In the genomic region with DNA sequence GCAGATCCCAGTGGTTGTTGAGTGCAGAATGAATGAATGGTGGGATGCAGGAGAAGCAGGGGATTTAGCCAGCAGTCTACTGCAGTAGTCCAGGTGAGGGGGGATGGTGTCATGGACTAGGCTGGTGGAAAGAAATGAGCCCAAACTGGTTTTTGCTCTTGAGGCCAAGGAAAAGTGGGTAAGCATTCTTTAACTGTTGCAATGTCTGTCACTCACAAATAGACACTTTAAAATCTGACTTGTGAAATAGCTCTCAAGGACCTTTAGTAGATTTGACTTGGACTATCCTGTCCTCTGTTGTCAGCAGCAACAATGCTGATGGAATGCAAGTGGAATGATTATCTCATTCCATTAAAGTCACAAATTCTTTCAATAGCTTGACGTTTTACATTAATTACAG, we compare ENCODE assay signal across 14 cellular contexts. TPM values are rescaled to one million over a fixed set of nuclear protein-coding genes. Genes with fewer than 3 reads are reported as not detected.
DNase-seq lines count a peak whose midpoint lies in the region; ATAC-seq lines count a peak whose summit lies in the region.
"Had no signal": no experiment of that assay in that cellular context is flagged by ENCODE, and none has a peak within 500 bp of the region (broad histone marks: within the 10 kb centered on the region; RNA-seq: fewer than 3 reads in every experiment).

No MANE protein-coding gene starts in this region.

- H3K27me3 ChIP-seq in CD4-positive, CD25-positive, alpha-beta regulatory T cell (ENCODE audit: control insufficient read depth, insufficient read depth, low read length) = no peaks in the 10 kb centered on the region
- no peaks in the 10 kb centered on the region for H3K27me3 ChIP-seq in H7 (ENCODE audit: control insufficient read depth, insufficient read depth, low read length)

- H3K27ac ChIP-seq in CD4-positive, CD25-positive, alpha-beta regulatory T cell (ENCODE audit: insufficient read depth, low read length, poor library complexity, severe bottlenecking) = no peak overlapping the region
- H3K27ac ChIP-seq: SK-N-MC had no signal

- POLR2A ChIA-PET in activated naive CD8-positive, alpha-beta T cell treated with anti-CD3 and anti-CD28 coated beads, Interleukin-2, amount 10 ng/mL, durations not matched to agents 7 days and 5 days (lab: Charles Lee) = interaction anchor here (0.9 to 3.1 kb wide), 5 partner anchors 14 to 38 kb away, joined by 4 to 84 read pairs (median 5); no protein-coding TSS in a partner anchor
- POLR2A ChIA-PET in naive thymus-derived CD8-positive, alpha-beta T cell (lab: Charles Lee) = interaction anchor here (0.7 to 1.0 kb wide), 3 partner anchors 18 to 39 kb away, joined by 3 read pairs; no protein-coding TSS in a partner anchor

- H3K4me1 ChIP-seq in CD4-positive, CD25-positive, alpha-beta regulatory T cell (ENCODE audit: control insufficient read depth, insufficient read depth, low read length, poor library complexity, severe bottlenecking) = peaks cover 43% of the 10 kb centered on the region

- H3K9me3 Mint-ChIP-seq in CD4-positive, CD25-positive, alpha-beta regulatory T cell = peaks cover 0 to 6% (median 0%) of the 10 kb centered on the region in 7 donors
- no peaks in the 10 kb centered on the region for H3K9me3 Mint-ChIP-seq in activated naive CD8-positive, alpha-beta T cell treated with anti-CD3 and anti-CD28 coated beads, Interleukin-2, amount 10 ng/mL, durations not matched to agents 7 days and 5 days
- peaks cover 0 to 13% (median 0%) of the 10 kb centered on the region in 9 donors for H3K9me3 Mint-ChIP-seq in naive thymus-derived CD8-positive, alpha-beta T cell

- H3K4me3 Mint-ChIP-seq in CD4-positive, CD25-positive, alpha-beta regulatory T cell = peak overlapping the region in 2 of 4 donors; percentile 60 to 80
- no peak overlapping the region for H3K4me3 Mint-ChIP-seq in activated naive CD8-positive, alpha-beta T cell treated with anti-CD3 and anti-CD28 coated beads, Interleukin-2, amount 10 ng/mL, durations not matched to agents 7 days and 5 days
- H3K4me3 Mint-ChIP-seq in naive thymus-derived CD8-positive, alpha-beta T cell = peak overlapping the region in 7 of 10 donors; percentile 2 to 66 (median 31)
- H3K4me3 Mint-ChIP-seq: brain had no signal

- H3K4me1 Mint-ChIP-seq in CD4-positive, CD25-positive, alpha-beta regulatory T cell = peaks cover 36 to 70% (median 58%) of the 10 kb centered on the region in 4 donors
- H3K4me1 Mint-ChIP-seq in activated naive CD8-positive, alpha-beta T cell treated with anti-CD3 and anti-CD28 coated beads, Interleukin-2, amount 10 ng/mL, durations not matched to agents 7 days and 5 days = peaks cover 47% of the 10 kb centered on the region
- H3K4me1 Mint-ChIP-seq in naive thymus-derived CD8-positive, alpha-beta T cell = peaks cover 24 to 75% (median 65%) of the 10 kb centered on the region in 4 donors

- DNase-seq in CD4-positive, CD25-positive, alpha-beta regulatory T cell = no peak
- DNase-seq in EH (ENCODE audit: low read depth) (peak; percentile 41), hepatic stellate cell (ENCODE audit: low spot score) (no peak), H7 (no peak)
- DNase-seq in activated naive CD8-positive, alpha-beta T cell treated with anti-CD3 and anti-CD28 coated beads, Interleukin-2, amount 10 ng/mL, durations not matched to agents 7 days and 5 days = no peak
- DNase-seq in naive thymus-derived CD8-positive, alpha-beta T cell = no peak
- DNase-seq: DMS153, glutamatergic neuron, NCI-H2029 treated with DMSO at 0.1 percent for 48 hours, nucleus accumbens, small intestine had no signal

- H3K4me3 ChIP-seq in CD4-positive, CD25-positive, alpha-beta regulatory T cell (ENCODE audit: low read depth, low read length) = no peak overlapping the region
- no peak overlapping the region for H3K4me3 ChIP-seq in H7 (ENCODE audit: insufficient read depth, low read depth, low read length)
- H3K4me3 ChIP-seq: SK-N-MC had no signal

- no peaks in the 10 kb centered on the region for H3K27me3 Mint-ChIP-seq in CD4-positive, CD25-positive, alpha-beta regulatory T cell
- H3K27me3 Mint-ChIP-seq in activated naive CD8-positive, alpha-beta T cell treated with anti-CD3 and anti-CD28 coated beads, Interleukin-2, amount 10 ng/mL, durations not matched to agents 7 days and 5 days = no peaks in the 10 kb centered on the region
- H3K27me3 Mint-ChIP-seq in naive thymus-derived CD8-positive, alpha-beta T cell = no peaks in the 10 kb centered on the region
- H3K27me3 Mint-ChIP-seq: brain had no signal

- peaks cover 4% of the 10 kb centered on the region for H3K36me3 Mint-ChIP-seq in CD4-positive, CD25-positive, alpha-beta regulatory T cell
- H3K36me3 Mint-ChIP-seq in activated naive CD8-positive, alpha-beta T cell treated with anti-CD3 and anti-CD28 coated beads, Interleukin-2, amount 10 ng/mL, durations not matched to agents 7 days and 5 days = peaks cover 21% of the 10 kb centered on the region
- H3K36me3 Mint-ChIP-seq in naive thymus-derived CD8-positive, alpha-beta T cell = peaks cover 0 to 2% (median 0%) of the 10 kb centered on the region in 3 donors

- no peaks in the 10 kb centered on the region for H3K36me3 ChIP-seq in CD4-positive, CD25-positive, alpha-beta regulatory T cell (ENCODE audit: control insufficient read depth, insufficient read depth, low read length)
- no peaks in the 10 kb centered on the region for H3K36me3 ChIP-seq in H7 (replicated peaks; ENCODE audit: control insufficient read depth, insufficient read depth, low read length)

- ATAC-seq in CD4-positive, CD25-positive, alpha-beta regulatory T cell (ENCODE audit: low read depth in 2 of 2) = no peak
- ATAC-seq in activated naive CD8-positive, alpha-beta T cell treated with anti-CD3 and anti-CD28 coated beads, Interleukin-2, amount 10 ng/mL, durations not matched to agents 7 days and 5 days (ENCODE audit: low read depth) = no peak
- no peak for ATAC-seq in naive thymus-derived CD8-positive, alpha-beta T cell
- ATAC-seq in GM21723 (IDR thresholded peaks at IDR 0.05; ENCODE audit: unreplicated experiment) = no peak

- H3K27ac Mint-ChIP-seq in CD4-positive, CD25-positive, alpha-beta regulatory T cell = peak overlapping the region; percentile 27 to 94 (median 90)
- peak overlapping the region; percentile 69 for H3K27ac Mint-ChIP-seq in activated naive CD8-positive, alpha-beta T cell treated with anti-CD3 and anti-CD28 coated beads, Interleukin-2, amount 10 ng/mL, durations not matched to agents 7 days and 5 days
- H3K27ac Mint-ChIP-seq in naive thymus-derived CD8-positive, alpha-beta T cell = peak overlapping the region; percentile 68 to 95 (median 88)
- H3K27ac Mint-ChIP-seq: brain had no signal

- H3K9me3 ChIP-seq in CD4-positive, CD25-positive, alpha-beta regulatory T cell (ENCODE audit: control insufficient read depth in 2 of 2, low read length in 2 of 2) = no peaks in the 10 kb centered on the region

RNA-seq across cellular contexts. Expression of gene STK17B, which starts 37.5 kb away (rescaled TPM):
- 542 TPM for total RNA-seq in CD4-positive, CD25-positive, alpha-beta regulatory T cell
- polyA plus RNA-seq in CD4-positive, CD25-positive, alpha-beta regulatory T cell = 100 to 1,000 TPM in 2 of 4 donors, 10 to 100 TPM in 2; 97.1 to 116 (median 106) TPM
- 100 to 1,000 TPM; 476 to 483 TPM for total RNA-seq in activated naive CD8-positive, alpha-beta T cell treated with anti-CD3 and anti-CD28 coated beads, Interleukin-2, amount 10 ng/mL, durations not matched to agents 7 days and 5 days
- 100 to 1,000 TPM; 312 to 331 TPM for total RNA-seq in naive thymus-derived CD8-positive, alpha-beta T cell
- 10 to 100 TPM; 73.5 to 98.3 (median 91.9) TPM for polyA plus RNA-seq in naive thymus-derived CD8-positive, alpha-beta T cell
- total RNA-seq in H7 (2014; rRNA removed; shearing (Covaris generic)) = 16.2 and 26.5 TPM in 2 replicates

Comparison
In these comparisons a context has a peak if more than half of its experiments do, and no peak if none do; other contexts are left out.
1. RNA of gene STK17B, which starts 37.5 kb away (total RNA-seq): 542 TPM in CD4-positive, CD25-positive, alpha-beta regulatory T cell (single experiment), 476 to 483 TPM in activated naive CD8-positive, alpha-beta T cell treated with anti-CD3 and anti-CD28 coated beads, Interleukin-2, amount 10 ng/mL, durations not matched to agents 7 days and 5 days and 312 to 331 TPM in naive thymus-derived CD8-positive, alpha-beta T cell; 16.2 to 26.5 TPM in H7; every median in the first group is over 10 times any median in the second.
2. Peak in every context shown above with its lines, with median percentiles within 50 percentile points of each other: H3K27ac Mint-ChIP-seq.